In the genomic region with DNA sequence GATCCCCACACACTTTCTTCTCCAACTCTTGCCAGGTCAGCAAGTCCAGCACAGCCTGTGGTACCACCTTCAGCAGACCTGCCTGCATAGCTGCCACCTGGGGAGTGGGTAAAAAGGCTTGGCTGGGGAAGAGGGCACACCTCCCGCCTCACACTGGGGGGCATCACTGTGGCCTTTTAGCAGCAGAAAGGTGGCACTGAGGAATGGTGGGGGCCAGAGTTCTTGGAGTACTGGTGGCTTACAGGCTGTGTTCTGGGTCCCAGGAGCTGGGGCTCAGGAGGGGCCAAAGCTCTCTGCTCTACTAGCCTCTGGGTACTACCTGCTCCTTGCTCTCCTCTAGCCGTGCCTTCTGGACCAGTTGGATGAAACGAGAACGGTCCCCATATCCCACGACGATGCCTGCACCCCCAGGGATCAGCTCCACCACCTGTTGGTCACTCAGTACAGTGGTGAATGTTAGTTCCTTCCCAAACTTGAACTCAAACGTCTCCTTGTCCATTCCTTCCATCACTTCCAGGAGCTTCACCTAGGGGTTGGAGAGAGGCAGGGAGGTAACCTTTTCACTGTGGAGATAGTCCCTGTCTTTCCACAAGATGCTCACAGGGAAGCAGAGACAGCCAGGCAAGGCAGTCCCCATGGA, we compare ENCODE assay signal across 21 cellular contexts.
"Had no signal": no experiment of that assay in that cellular context is flagged by ENCODE, and none has a peak within 500 bp of the region (broad histone marks: within the 10 kb centered on the region; RNA-seq: fewer than 3 reads in every experiment).

No MANE protein-coding gene starts in this region.

- H3K27ac Mint-ChIP-seq: mesothelial cell of epicardium, natural killer cell had no signal

- H3K9me3 Mint-ChIP-seq: mesothelial cell of epicardium, natural killer cell, neural crest cell had no signal

- H3K4me3 Mint-ChIP-seq: mesothelial cell of epicardium, natural killer cell had no signal

- H3K27ac ChIP-seq: colonic mucosa, heart left ventricle, parathyroid adenoma, prostate gland, right lobe of liver, stomach, thoracic aorta, transverse colon had no signal

- H3K4me3 ChIP-seq: colonic mucosa, heart left ventricle, prostate gland, right lobe of liver, stomach, thoracic aorta, transverse colon had no signal

- H3K4me1 Mint-ChIP-seq: mesothelial cell of epicardium, neural crest cell had no signal

- DNase-seq: colonic mucosa; effector CD4-positive, alpha-beta T cell; heart left ventricle; hippocampal formation; kidney glomerular epithelial cell; mammary epithelial cell; natural killer cell; nucleus accumbens; stimulated activated CD4-positive, alpha-beta T cell treated with anti-CD3 and anti-CD28 coated beads, Interleukin-1b, Interleukin-23, amount 100 ng/mL, for 48 hours; stimulated activated CD4-positive, alpha-beta T cell treated with anti-CD3 and anti-CD28 coated beads, Interleukin-4, amount 100 ng/mL, for 24 hours; stimulated activated naive CD4-positive, alpha-beta T cell; stomach; substantia nigra; transverse colon had no signal

- ATAC-seq: esophagus mucosa, heart left ventricle, natural killer cell, right lobe of liver had no signal

- H3K36me3 Mint-ChIP-seq: natural killer cell had no signal
